ENCODE assay signal across 8 cellular contexts in genomic region chr2:3837086-3837485, GRCh38.
"Had no signal": no experiment of that assay in that cellular context is flagged by ENCODE, and none has a peak within 500 bp of the region (broad histone marks: within the 10 kb centered on the region; RNA-seq: fewer than 3 reads in every experiment).

No MANE protein-coding gene starts in this region.

- H3K4me2 ChIP-seq: KMS-11 had no signal

- H3K4me3 ChIP-seq: GM23248 had no signal

- H3K27ac ChIP-seq: GM23248, KMS-11 had no signal

- FAIRE-seq: H54, HTR-8/SVneo had no signal

- DNase-seq: GM23248, GOT3, H9, HCEC 1CT, KBM-7 had no signal

- H3K9ac ChIP-seq: GM23248, KMS-11 had no signal

- H2AFZ ChIP-seq: GM23248 had no signal
